In the genomic region with DNA sequence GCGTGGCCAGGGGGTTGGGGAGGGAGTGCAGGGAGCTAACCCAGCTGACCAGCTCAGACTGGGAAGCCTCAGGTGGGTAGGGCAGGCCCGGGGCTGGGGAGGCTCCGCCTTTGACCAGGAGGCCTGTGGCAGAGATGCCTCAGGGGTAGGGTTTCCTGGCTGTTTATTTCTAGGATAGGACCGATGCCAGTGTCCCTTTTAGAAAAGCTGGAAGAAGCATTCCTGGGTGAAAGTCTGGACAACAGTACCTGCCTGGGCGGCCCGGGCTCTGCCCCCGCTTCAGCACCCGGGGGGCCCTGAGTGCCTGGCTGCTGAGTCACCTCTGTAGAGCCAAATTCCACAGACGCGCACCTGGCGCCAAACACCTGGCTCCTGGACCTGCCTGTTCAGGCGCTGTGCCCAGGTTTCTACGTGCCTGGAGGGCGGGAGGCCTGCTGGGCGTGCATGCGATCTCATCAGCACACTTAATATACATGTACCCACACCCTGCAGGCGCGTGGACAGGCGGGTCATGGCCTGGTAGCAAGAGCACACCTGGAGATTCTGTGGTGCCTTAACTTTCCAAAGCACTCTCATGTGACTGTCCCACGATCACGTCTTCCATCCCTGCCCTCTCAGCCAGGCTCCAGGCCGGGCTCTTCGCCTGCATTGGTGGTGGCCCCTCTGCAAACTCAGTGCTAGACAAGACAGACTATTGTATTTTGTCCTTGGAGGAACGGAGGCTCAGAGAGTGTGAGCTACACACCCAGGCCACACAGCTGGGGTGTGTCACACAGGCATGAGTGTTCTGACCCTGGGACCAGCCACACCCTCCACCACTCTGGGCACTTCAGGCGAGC, we compare ENCODE assay signal across 10 cellular contexts.
DNase-seq lines count a peak whose midpoint lies in the region; ATAC-seq, FAIRE-seq and TF ChIP-seq lines count a peak whose summit lies in the region.
"Had no signal": no experiment of that assay in that cellular context is flagged by ENCODE, and none has a peak within 500 bp of the region (broad histone marks: within the 10 kb centered on the region; RNA-seq: fewer than 3 reads in every experiment).

No MANE protein-coding gene starts in this region.

- H3K9me3 ChIP-seq in HUES64 (ENCODE audit: insufficient read depth, low read depth, low read length) (no peaks in the 10 kb centered on the region), stomach (no peaks in the 10 kb centered on the region)

- POLR2A ChIA-PET in T-cell (lab: Charles Lee), result no interaction called here

- H3K27me3 ChIP-seq in HUES64 (ENCODE audit: insufficient read depth, low read length), result no peaks in the 10 kb centered on the region; the same call in none of the 2 replicates
- H3K27me3 ChIP-seq in foreskin keratinocyte, result no peaks in the 10 kb centered on the region
- peaks cover 0 to 16% (median 8%) of the 10 kb centered on the region in 3 donors for H3K27me3 ChIP-seq in stomach

- CTCF ChIA-PET in T-cell (lab: Charles Lee), result no interaction called here

- no peak for TF ChIP-seq EP300 in stomach (IDR thresholded peaks at IDR 0.05)

- H3K27ac Mint-ChIP-seq in T-cell, result no peak overlapping the region

- intact Hi-C loops in stomach (cut with DNase I; ENCODE audit: low total_unique reads), result no loop called here

- H3K36me3 ChIP-seq in HUES64 (ENCODE audit: insufficient read depth, low read length), result no peaks in the 10 kb centered on the region
- no peaks in the 10 kb centered on the region for H3K36me3 ChIP-seq in stomach

- TF ChIP-seq POLR2A in stomach (IDR thresholded peaks at IDR 0.05), result no peak

- no peaks in the 10 kb centered on the region for H3K9me3 Mint-ChIP-seq in T-cell

- H3K27ac ChIP-seq in HUES64 (ENCODE audit: low read depth, low read length) (no peak overlapping the region), foreskin keratinocyte (peak overlapping the region; percentile 51), stomach (peak overlapping the region in 3 of 5 donors; percentile 53 to 75 (median 53))
- H3K27ac ChIP-seq: KMS-11 had no signal

- H3K4me3 ChIP-seq in HUES64 (ENCODE audit: low read length) (no peak overlapping the region), stomach (no peak overlapping the region)

- ATAC-seq in foreskin keratinocyte, result peak; percentile 93
- ATAC-seq in T-cell (replicated peaks in 1 of 4), result no peak
- no peak for ATAC-seq in HG02759 (IDR thresholded peaks at IDR 0.05; ENCODE audit: unreplicated experiment)

- TF ChIP-seq CTCF in foreskin keratinocyte (conservative IDR thresholded peaks at IDR 0.05) (no peak), stomach (IDR thresholded peaks at IDR 0.05) (no peak)

- no peaks in the 10 kb centered on the region for H3K36me3 Mint-ChIP-seq in T-cell

- H3K4me1 ChIP-seq in HUES64 (ENCODE audit: insufficient read depth, low read length), result peaks cover 10% of the 10 kb centered on the region; the same call in 1 of the 2 replicates
- H3K4me1 ChIP-seq in foreskin keratinocyte, result peaks cover 17% of the 10 kb centered on the region
- H3K4me1 ChIP-seq in stomach, result peaks cover 19 to 70% (median 42%) of the 10 kb centered on the region in 4 donors

- 85% methylated on average over 25 of the region's 25 CpGs for WGBS in HUES64
- 37 to 74% (median 44%) methylated on average over 19 to 25 of the region's 25 CpGs for WGBS in stomach, 5 donors

- no peak for FAIRE-seq in frontal cortex (lab: Jason Lieb, UNC)

- no peaks in the 10 kb centered on the region for H3K4me1 Mint-ChIP-seq in T-cell

- DNase-seq in NCI-H2196 treated with DMSO at 0.1 percent for 48 hours (lab: John Stamatoyannopoulos, UW; ENCODE audit: unreplicated experiment) (peak; percentile 71), foreskin keratinocyte (peak; percentile 96 to 99), stomach (peak; percentile 93), H4 (ENCODE audit: low spot score) (no peak), T-cell (no peak), frontal cortex (ENCODE audit: low spot score in 2 of 2) (no peak)
- DNase-seq: T-helper 1 cell had no signal

- no peak overlapping the region for H3K4me3 Mint-ChIP-seq in T-cell

- H3K9ac ChIP-seq in HUES64 (ENCODE audit: low read depth, low read length), result peak overlapping the region; percentile 36; the same call in 1 of the 2 replicates
- H3K9ac ChIP-seq: KMS-11 had no signal

- peaks cover 9 to 14% of the 10 kb centered on the region in 2 donors for H3K27me3 Mint-ChIP-seq in T-cell

Comparison
In these comparisons a context has a peak if more than half of its experiments do, and no peak if none do; other contexts are left out.
1. DNase-seq: peak in NCI-H2196 treated with DMSO at 0.1 percent for 48 hours (single experiment), foreskin keratinocyte (2 of 2) and stomach (single experiment); none in H4 (single experiment), T-cell (0 of 34) and frontal cortex (0 of 2).